Comparison of ENCODE assay signal across 2 cellular contexts in the genomic region with DNA sequence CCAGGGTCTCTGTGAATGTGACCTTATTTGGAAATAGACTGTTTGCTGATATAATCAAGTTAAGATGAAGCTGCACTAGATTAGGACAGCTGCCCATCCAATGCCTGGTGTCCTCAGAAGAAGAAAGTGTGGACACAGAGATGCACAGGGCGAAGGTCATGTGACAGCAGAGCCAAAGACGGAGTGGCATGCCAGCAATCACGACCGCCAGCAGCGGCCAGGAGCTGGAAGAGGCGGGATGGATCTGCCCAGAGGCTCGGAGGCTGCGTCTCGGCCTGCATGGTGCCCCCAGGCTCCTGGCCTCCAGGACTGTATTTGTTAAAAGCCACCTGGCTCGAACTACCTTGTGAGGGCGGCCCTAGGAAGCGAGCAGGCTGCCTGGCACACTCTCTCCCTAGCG.
TF ChIP-seq lines count a peak whose summit lies in the region.

No MANE protein-coding gene starts in this region.

TF ChIP-seq in SK-N-SH, 30 proteins besides CTCF, POLR2A, EP300 and RAD21:
- TF ChIP-seq GATA2 (CRISPR knock-in tag; IDR thresholded peaks at IDR 0.05), result peak; percentile 11; the same call in 1 of the 2 replicates
- TF ChIP-seq FOSL2 (IDR thresholded peaks at IDR 0.05; ENCODE audit: borderline replicate concordance, low read depth), result no peak
- TF ChIP-seq FOXM1 (IDR thresholded peaks at IDR 0.05; ENCODE audit: low read depth), result no peak
- no peak for TF ChIP-seq MXI1 (IDR thresholded peaks at IDR 0.05; ENCODE audit: low read depth, low read length)

TF ChIP-seq in SK-N-SH treated with all-trans-retinoic acid at 6 μM for 48 hours, 23 proteins besides CTCF, POLR2A, EP300 and RAD21:
- no peak for TF ChIP-seq RARB (CRISPR knock-in tag; IDR thresholded peaks at IDR 0.05)
- TF ChIP-seq GLIS3 (CRISPR knock-in tag; IDR thresholded peaks at IDR 0.05), result no peak
- no peak for TF ChIP-seq ZNF70 (CRISPR knock-in tag; IDR thresholded peaks at IDR 0.05)
- no peak for TF ChIP-seq OSR1 (CRISPR knock-in tag; IDR thresholded peaks at IDR 0.05)
- TF ChIP-seq, protein P1, sequence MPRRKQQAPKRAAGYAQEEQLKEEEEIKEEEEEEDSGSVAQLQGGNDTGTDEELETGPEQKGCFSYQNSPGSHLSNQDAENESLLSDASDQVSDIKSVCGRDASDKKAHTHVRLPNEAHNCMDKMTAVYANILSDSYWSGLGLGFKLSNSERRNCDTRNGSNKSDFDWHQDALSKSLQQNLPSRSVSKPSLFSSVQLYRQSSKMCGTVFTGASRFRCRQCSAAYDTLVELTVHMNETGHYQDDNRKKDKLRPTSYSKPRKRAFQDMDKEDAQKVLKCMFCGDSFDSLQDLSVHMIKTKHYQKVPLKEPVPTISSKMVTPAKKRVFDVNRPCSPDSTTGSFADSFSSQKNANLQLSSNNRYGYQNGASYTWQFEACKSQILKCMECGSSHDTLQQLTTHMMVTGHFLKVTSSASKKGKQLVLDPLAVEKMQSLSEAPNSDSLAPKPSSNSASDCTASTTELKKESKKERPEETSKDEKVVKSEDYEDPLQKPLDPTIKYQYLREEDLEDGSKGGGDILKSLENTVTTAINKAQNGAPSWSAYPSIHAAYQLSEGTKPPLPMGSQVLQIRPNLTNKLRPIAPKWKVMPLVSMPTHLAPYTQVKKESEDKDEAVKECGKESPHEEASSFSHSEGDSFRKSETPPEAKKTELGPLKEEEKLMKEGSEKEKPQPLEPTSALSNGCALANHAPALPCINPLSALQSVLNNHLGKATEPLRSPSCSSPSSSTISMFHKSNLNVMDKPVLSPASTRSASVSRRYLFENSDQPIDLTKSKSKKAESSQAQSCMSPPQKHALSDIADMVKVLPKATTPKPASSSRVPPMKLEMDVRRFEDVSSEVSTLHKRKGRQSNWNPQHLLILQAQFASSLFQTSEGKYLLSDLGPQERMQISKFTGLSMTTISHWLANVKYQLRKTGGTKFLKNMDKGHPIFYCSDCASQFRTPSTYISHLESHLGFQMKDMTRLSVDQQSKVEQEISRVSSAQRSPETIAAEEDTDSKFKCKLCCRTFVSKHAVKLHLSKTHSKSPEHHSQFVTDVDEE (CRISPR knock-in tag; IDR thresholded peaks at IDR 0.05), result no peak
- TF ChIP-seq ISL1 (CRISPR knock-in tag; IDR thresholded peaks at IDR 0.05), result no peak
- TF ChIP-seq, protein P2, sequence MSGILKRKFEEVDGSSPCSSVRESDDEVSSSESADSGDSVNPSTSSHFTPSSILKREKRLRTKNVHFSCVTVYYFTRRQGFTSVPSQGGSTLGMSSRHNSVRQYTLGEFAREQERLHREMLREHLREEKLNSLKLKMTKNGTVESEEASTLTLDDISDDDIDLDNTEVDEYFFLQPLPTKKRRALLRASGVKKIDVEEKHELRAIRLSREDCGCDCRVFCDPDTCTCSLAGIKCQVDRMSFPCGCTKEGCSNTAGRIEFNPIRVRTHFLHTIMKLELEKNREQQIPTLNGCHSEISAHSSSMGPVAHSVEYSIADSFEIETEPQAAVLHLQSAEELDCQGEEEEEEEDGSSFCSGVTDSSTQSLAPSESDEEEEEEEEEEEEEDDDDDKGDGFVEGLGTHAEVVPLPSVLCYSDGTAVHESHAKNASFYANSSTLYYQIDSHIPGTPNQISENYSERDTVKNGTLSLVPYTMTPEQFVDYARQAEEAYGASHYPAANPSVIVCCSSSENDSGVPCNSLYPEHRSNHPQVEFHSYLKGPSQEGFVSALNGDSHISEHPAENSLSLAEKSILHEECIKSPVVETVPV (CRISPR knock-in tag; IDR thresholded peaks at IDR 0.05), result no peak
- TF ChIP-seq ZFP3 (CRISPR knock-in tag; IDR thresholded peaks at IDR 0.05), result no peak
- TF ChIP-seq, protein P3, sequence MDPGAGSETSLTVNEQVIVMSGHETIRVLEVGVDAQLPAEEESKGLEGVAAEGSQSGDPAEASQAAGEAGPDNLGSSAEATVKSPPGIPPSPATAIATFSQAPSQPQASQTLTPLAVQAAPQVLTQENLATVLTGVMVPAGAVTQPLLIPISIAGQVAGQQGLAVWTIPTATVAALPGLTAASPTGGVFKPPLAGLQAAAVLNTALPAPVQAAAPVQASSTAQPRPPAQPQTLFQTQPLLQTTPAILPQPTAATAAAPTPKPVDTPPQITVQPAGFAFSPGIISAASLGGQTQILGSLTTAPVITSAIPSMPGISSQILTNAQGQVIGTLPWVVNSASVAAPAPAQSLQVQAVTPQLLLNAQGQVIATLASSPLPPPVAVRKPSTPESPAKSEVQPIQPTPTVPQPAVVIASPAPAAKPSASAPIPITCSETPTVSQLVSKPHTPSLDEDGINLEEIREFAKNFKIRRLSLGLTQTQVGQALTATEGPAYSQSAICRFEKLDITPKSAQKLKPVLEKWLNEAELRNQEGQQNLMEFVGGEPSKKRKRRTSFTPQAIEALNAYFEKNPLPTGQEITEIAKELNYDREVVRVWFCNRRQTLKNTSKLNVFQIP (CRISPR knock-in tag; IDR thresholded peaks at IDR 0.05; ENCODE audit: borderline replicate concordance, low read depth), result no peak
- no peak for TF ChIP-seq BACH2 (CRISPR knock-in tag; IDR thresholded peaks at IDR 0.05; ENCODE audit: borderline replicate concordance)
- TF ChIP-seq, protein P4, sequence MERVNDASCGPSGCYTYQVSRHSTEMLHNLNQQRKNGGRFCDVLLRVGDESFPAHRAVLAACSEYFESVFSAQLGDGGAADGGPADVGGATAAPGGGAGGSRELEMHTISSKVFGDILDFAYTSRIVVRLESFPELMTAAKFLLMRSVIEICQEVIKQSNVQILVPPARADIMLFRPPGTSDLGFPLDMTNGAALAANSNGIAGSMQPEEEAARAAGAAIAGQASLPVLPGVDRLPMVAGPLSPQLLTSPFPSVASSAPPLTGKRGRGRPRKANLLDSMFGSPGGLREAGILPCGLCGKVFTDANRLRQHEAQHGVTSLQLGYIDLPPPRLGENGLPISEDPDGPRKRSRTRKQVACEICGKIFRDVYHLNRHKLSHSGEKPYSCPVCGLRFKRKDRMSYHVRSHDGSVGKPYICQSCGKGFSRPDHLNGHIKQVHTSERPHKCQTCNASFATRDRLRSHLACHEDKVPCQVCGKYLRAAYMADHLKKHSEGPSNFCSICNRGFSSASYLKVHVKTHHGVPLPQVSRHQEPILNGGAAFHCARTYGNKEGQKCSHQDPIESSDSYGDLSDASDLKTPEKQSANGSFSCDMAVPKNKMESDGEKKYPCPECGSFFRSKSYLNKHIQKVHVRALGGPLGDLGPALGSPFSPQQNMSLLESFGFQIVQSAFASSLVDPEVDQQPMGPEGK (CRISPR knock-in tag; IDR thresholded peaks at IDR 0.05; ENCODE audit: borderline replicate concordance), result no peak
- no peak for TF ChIP-seq TOX (CRISPR knock-in tag; IDR thresholded peaks at IDR 0.05; ENCODE audit: borderline replicate concordance)
- no peak for TF ChIP-seq ZC3H10 (CRISPR knock-in tag; IDR thresholded peaks at IDR 0.05)
- TF ChIP-seq, protein P5, sequence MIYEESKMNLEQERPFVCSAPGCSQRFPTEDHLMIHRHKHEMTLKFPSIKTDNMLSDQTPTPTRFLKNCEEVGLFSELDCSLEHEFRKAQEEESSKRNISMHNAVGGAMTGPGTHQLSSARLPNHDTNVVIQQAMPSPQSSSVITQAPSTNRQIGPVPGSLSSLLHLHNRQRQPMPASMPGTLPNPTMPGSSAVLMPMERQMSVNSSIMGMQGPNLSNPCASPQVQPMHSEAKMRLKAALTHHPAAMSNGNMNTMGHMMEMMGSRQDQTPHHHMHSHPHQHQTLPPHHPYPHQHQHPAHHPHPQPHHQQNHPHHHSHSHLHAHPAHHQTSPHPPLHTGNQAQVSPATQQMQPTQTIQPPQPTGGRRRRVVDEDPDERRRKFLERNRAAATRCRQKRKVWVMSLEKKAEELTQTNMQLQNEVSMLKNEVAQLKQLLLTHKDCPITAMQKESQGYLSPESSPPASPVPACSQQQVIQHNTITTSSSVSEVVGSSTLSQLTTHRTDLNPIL (CRISPR knock-in tag; IDR thresholded peaks at IDR 0.05; ENCODE audit: low read depth), result no peak
- no peak for TF ChIP-seq TCF4 (CRISPR knock-in tag; IDR thresholded peaks at IDR 0.05; ENCODE audit: borderline replicate concordance)
